In the genomic region with DNA sequence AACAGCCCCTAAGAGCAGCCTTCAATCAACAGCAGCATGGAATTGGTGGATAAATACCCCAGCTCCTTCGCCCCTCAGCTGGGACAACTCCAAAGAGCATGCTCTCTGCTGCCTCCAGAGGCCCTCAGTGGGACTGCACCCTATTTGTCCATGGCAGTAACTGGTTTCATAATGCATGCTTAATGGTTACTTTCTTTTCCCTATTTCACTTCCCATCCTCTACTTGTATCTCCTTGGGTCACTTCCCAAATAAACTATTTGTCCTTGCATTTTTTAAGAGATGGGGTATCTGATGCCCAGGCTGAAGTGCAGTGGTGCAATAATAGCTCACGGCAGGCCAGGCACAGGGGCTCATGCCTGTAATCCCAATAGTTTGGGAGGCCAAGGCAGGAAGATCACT, we compare ENCODE assay signal across 8 cellular contexts. TPM values are rescaled to one million over a fixed set of nuclear protein-coding genes. Genes with fewer than 3 reads are reported as not detected.
DNase-seq lines count a peak whose midpoint lies in the region; ATAC-seq and TF ChIP-seq lines count a peak whose summit lies in the region.

No MANE protein-coding gene starts in this region.

- TF ChIP-seq EP300 in sigmoid colon (IDR thresholded peaks at IDR 0.05), result no peak

- no peaks in the 10 kb centered on the region for H3K9me2 ChIP-seq in OCI-LY7 (ENCODE audit: insufficient read depth, low read length)

- no peaks in the 10 kb centered on the region for H3K27me3 ChIP-seq in sigmoid colon

- peaks cover 33% of the 10 kb centered on the region for H3K4me1 Mint-ChIP-seq in activated T-cell treated with anti-CD3 and anti-CD28 coated beads, Interleukin-2, amount 50 U/mL, for 24 hours (ENCODE audit: low read depth)

- H3K4me3 ChIP-seq in OCI-LY7 (ENCODE audit: low read depth, low read length, poor library complexity, severe bottlenecking) (no peak overlapping the region), foreskin fibroblast (ENCODE audit: low read depth in 1 of 2, low read length in 2 of 2) (no peak overlapping the region), sigmoid colon (no peak overlapping the region)

- H3K27ac Mint-ChIP-seq in activated T-cell treated with anti-CD3 and anti-CD28 coated beads, Interleukin-2, amount 50 U/mL, for 24 hours, result no peak overlapping the region

- WGBS in sigmoid colon, 2 donors, result 61 to 77% methylated on average over 2 of the region's 2 CpGs

- no peak for TF ChIP-seq POLR2A in sigmoid colon (IDR thresholded peaks at IDR 0.05)

- POLR2A ChIA-PET in OCI-LY7 (lab: Charles Lee), result interaction anchor here (0.6 kb wide), 1 partner anchor 723 kb away, joined by 4 read pairs; no protein-coding TSS in a partner anchor

- H3K36me3 Mint-ChIP-seq in activated T-cell treated with anti-CD3 and anti-CD28 coated beads, Interleukin-2, amount 50 U/mL, for 24 hours (ENCODE audit: low read depth), result no peaks in the 10 kb centered on the region

- no peak for ATAC-seq in GM21528 (IDR thresholded peaks at IDR 0.05; ENCODE audit: low FRiP score, unreplicated experiment)

- H3K36me3 ChIP-seq in OCI-LY7 (ENCODE audit: insufficient read depth, low read length) (no peaks in the 10 kb centered on the region), sigmoid colon (no peaks in the 10 kb centered on the region)

- BruUV-seq in OCI-LY7 (replicated peaks; lab: Mats Ljungman, UMichigan), result no TSS peak

- CTCF ChIA-PET in OCI-LY7 (lab: Charles Lee; ENCODE audit: unreplicated experiment), result interaction anchor here (0.7 kb wide), 1 partner anchor 9 kb away, joined by 3 read pairs; no protein-coding TSS in a partner anchor

- H3K4me3 Mint-ChIP-seq in activated T-cell treated with anti-CD3 and anti-CD28 coated beads, Interleukin-2, amount 50 U/mL, for 24 hours, result no peak overlapping the region

- H3K9me3 ChIP-seq in OCI-LY7 (ENCODE audit: low read length) (peaks cover 3% of the 10 kb centered on the region; the same call in 1 of the 2 replicates), sigmoid colon (no peaks in the 10 kb centered on the region)

- H2AFZ ChIP-seq in OCI-LY7 (ENCODE audit: low read length), result no peak overlapping the region

- TF ChIP-seq CTCF in OCI-LY7 (conservative IDR thresholded peaks at IDR 0.05; ENCODE audit: low read length) (peak; percentile 87), foreskin fibroblast (IDR thresholded peaks at IDR 0.05; ENCODE audit: low read depth, low read length) (peak; percentile 88), sigmoid colon (IDR thresholded peaks at IDR 0.05) (peak; percentile 22 to 65 (median 59))

- peaks cover 3% of the 10 kb centered on the region for H3K4me1 ChIP-seq in OCI-LY7 (ENCODE audit: insufficient read depth, low read length, poor library complexity, severe bottlenecking)
- peaks cover 0 to 22% (median 14%) of the 10 kb centered on the region in 4 donors for H3K4me1 ChIP-seq in sigmoid colon

- H4K20me1 ChIP-seq in OCI-LY7 (ENCODE audit: insufficient read depth, low read length), result no peaks in the 10 kb centered on the region

- intact Hi-C loops in OCI-LY7 (cut with micrococcal nuclease; ENCODE audit: unreplicated experiment), result no loop called here
- intact Hi-C loops in sigmoid colon (cut with DNase I), result no loop called here

- no peak overlapping the region for H3K4me2 ChIP-seq in OCI-LY7 (ENCODE audit: low read length)

- no peaks in the 10 kb centered on the region for H3K27me3 Mint-ChIP-seq in activated T-cell treated with anti-CD3 and anti-CD28 coated beads, Interleukin-2, amount 50 U/mL, for 24 hours

- H3K79me2 ChIP-seq in OCI-LY7 (ENCODE audit: insufficient read depth, low read depth, low read length), result no peaks in the 10 kb centered on the region

- H3K27ac ChIP-seq in OCI-LY7 (ENCODE audit: low read depth, low read length, poor library complexity, severe bottlenecking) (no peak overlapping the region), sigmoid colon (peak overlapping the region in 1 of 4 donors; percentile 4)

- DNase-seq in NCI-H345 (lab: John Stamatoyannopoulos, UW) (peak; percentile 2), NCI-H345 treated with DMSO at 0.1 percent for 48 hours (lab: John Stamatoyannopoulos, UW; ENCODE audit: unreplicated experiment) (no peak), OCI-LY7 (ENCODE audit: low spot score) (peak; percentile 68), foreskin fibroblast (no peak), sigmoid colon (no peak), globus pallidus (ENCODE audit: low spot score) (no peak)
- peak; percentile 83 for DNase-seq in activated T-cell treated with anti-CD3 and anti-CD28 coated beads, Interleukin-2, amount 50 U/mL, for 24 hours

- H3K9me3 Mint-ChIP-seq in activated T-cell treated with anti-CD3 and anti-CD28 coated beads, Interleukin-2, amount 50 U/mL, for 24 hours, result no peaks in the 10 kb centered on the region

RNA-seq across cellular contexts. Expression of gene TPM4, which starts 13.5 kb away (rescaled TPM):
- 111 and 134 TPM in 2 replicates for total RNA-seq in OCI-LY7 (2014; rRNA removed; shearing (Covaris generic))
- total RNA-seq in OCI-LY7 (2022), result 98.1 and 108 TPM in 2 replicates
- total RNA-seq in sigmoid colon, result 100 to 1,000 TPM; 222 to 826 (median 353) TPM
- 100 to 1,000 TPM; 313 to 464 (median 374) TPM for polyA plus RNA-seq in sigmoid colon

RNA-seq across cellular contexts. Expression of gene RAB8A, which starts 48.9 kb away (rescaled TPM):
- 64.9 and 69.1 TPM in 2 replicates for total RNA-seq in OCI-LY7 (2014; rRNA removed; shearing (Covaris generic))
- 124 and 138 TPM in 2 replicates for total RNA-seq in OCI-LY7 (2022)
- 10 to 100 TPM; 32.8 to 43.9 (median 34.9) TPM for total RNA-seq in sigmoid colon
- 100 to 1,000 TPM in 1 of 3 donors, 10 to 100 TPM in 2; 64.3 to 126 (median 79.4) TPM for polyA plus RNA-seq in sigmoid colon

Comparison
In these comparisons a context has a peak if more than half of its experiments do, and no peak if none do; other contexts are left out.
1. DNase-seq: peak in NCI-H345 (single experiment), OCI-LY7 (single experiment) and activated T-cell treated with anti-CD3 and anti-CD28 coated beads, Interleukin-2, amount 50 U/mL, for 24 hours (single experiment); none in NCI-H345 treated with DMSO at 0.1 percent for 48 hours (single experiment), foreskin fibroblast (0 of 2), sigmoid colon (single experiment) and globus pallidus (single experiment).
2. Peak in every context shown above with its lines, with median percentiles within 50 percentile points of each other: CTCF ChIP-seq.